Comparison of ENCODE assay signal across 10 cellular contexts in the genomic region with DNA sequence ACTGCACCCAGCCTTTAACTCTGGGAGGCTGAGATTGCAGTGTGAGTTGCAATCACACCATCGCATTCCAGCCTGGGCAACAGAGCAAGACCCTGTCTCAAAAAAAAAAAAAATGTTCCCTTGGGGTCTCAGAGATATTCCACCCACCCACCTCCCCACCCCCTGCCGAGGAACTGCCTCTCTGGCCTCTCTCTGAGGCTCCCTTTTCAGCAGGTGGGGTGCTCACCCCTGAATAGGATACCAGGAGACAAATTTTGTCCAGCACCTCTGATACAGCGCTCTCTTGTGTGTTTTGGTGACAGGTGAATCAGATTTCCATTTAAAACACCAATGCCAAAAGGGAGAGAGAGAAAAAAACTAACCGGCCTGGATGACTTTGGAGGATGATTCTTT.
A peak's percentile ranks its signal among the peaks of the same experiment; 100 is the strongest.
DNase-seq lines count a peak whose midpoint lies in the region; ATAC-seq and TF ChIP-seq lines count a peak whose summit lies in the region.
"Had no signal": no experiment of that assay in that cellular context is flagged by ENCODE, and none has a peak within 500 bp of the region (broad histone marks: within the 10 kb centered on the region; RNA-seq: fewer than 3 reads in every experiment).

No MANE protein-coding gene starts in this region.

- CTCF ChIA-PET in activated CD4-positive, alpha-beta memory T cell treated with anti-CD3 and anti-CD28 coated beads, Interleukin-2, amount 10 ng/mL, durations not matched to agents 7 days and 5 days (lab: Charles Lee), result interaction anchor here (0.6 kb wide), 1 partner anchor 1403 kb away, joined by 3 read pairs; no protein-coding TSS in a partner anchor

- no peaks in the 10 kb centered on the region for H3K27me3 Mint-ChIP-seq in activated CD4-positive, alpha-beta memory T cell treated with anti-CD3 and anti-CD28 coated beads, Interleukin-2, amount 10 ng/mL, durations not matched to agents 7 days and 5 days
- H3K27me3 Mint-ChIP-seq in neural crest cell (ENCODE audit: low read depth), result no peaks in the 10 kb centered on the region

- POLR2A ChIA-PET in activated CD4-positive, alpha-beta memory T cell treated with anti-CD3 and anti-CD28 coated beads, Interleukin-2, amount 10 ng/mL, durations not matched to agents 7 days and 5 days (lab: Charles Lee), result interaction anchor here (1.0 kb wide), 1 partner anchor 18 kb away, joined by 3 read pairs; no protein-coding TSS in a partner anchor

- H3K9me3 Mint-ChIP-seq in activated CD4-positive, alpha-beta memory T cell treated with anti-CD3 and anti-CD28 coated beads, Interleukin-2, amount 10 ng/mL, durations not matched to agents 7 days and 5 days, result peaks cover 12% of the 10 kb centered on the region
- H3K9me3 Mint-ChIP-seq in neural crest cell, result peaks cover 5% of the 10 kb centered on the region

- TF ChIP-seq CTCF in neural crest cell (conservative IDR thresholded peaks at IDR 0.05), result no peak
- TF ChIP-seq CTCF in foreskin fibroblast (IDR thresholded peaks at IDR 0.05; ENCODE audit: low read depth, low read length), result no peak

- peaks cover 44% of the 10 kb centered on the region for H3K4me1 Mint-ChIP-seq in activated CD4-positive, alpha-beta memory T cell treated with anti-CD3 and anti-CD28 coated beads, Interleukin-2, amount 10 ng/mL, durations not matched to agents 7 days and 5 days
- H3K4me1 Mint-ChIP-seq in neural crest cell, result no peaks in the 10 kb centered on the region

- ATAC-seq in GM18868 (IDR thresholded peaks at IDR 0.05; ENCODE audit: unreplicated experiment), result peak; percentile 33
- peak; percentile 22 for ATAC-seq in HG02610 (IDR thresholded peaks at IDR 0.05; ENCODE audit: unreplicated experiment)
- ATAC-seq in HG02884 (IDR thresholded peaks at IDR 0.05; ENCODE audit: unreplicated experiment), result no peak
- no peak for ATAC-seq in GM18520 (IDR thresholded peaks at IDR 0.05; ENCODE audit: unreplicated experiment)
- ATAC-seq: HepG2 had no signal

- H3K4me3 ChIP-seq in foreskin fibroblast (ENCODE audit: low read depth in 1 of 2, low read length in 2 of 2), result no peak overlapping the region
- H3K4me3 ChIP-seq: prostate gland had no signal

- DNase-seq in activated CD4-positive, alpha-beta memory T cell treated with anti-CD3 and anti-CD28 coated beads, Interleukin-2, amount 10 ng/mL, durations not matched to agents 7 days and 5 days, result no peak
- DNase-seq in neural crest cell (ENCODE audit: low read depth, low spot score), result no peak
- no peak for DNase-seq in foreskin fibroblast
- DNase-seq in middle frontal gyrus (ENCODE audit: extremely low spot score, low spot score), result no peak

- H3K27ac Mint-ChIP-seq in activated CD4-positive, alpha-beta memory T cell treated with anti-CD3 and anti-CD28 coated beads, Interleukin-2, amount 10 ng/mL, durations not matched to agents 7 days and 5 days, result peak overlapping the region; percentile 83
- H3K27ac Mint-ChIP-seq in neural crest cell (ENCODE audit: unreplicated experiment), result peak overlapping the region; percentile 78

- peaks cover 10% of the 10 kb centered on the region for H3K36me3 Mint-ChIP-seq in activated CD4-positive, alpha-beta memory T cell treated with anti-CD3 and anti-CD28 coated beads, Interleukin-2, amount 10 ng/mL, durations not matched to agents 7 days and 5 days (ENCODE audit: low read depth)
- H3K36me3 Mint-ChIP-seq in neural crest cell (ENCODE audit: low read depth), result peaks cover 3% of the 10 kb centered on the region

- no peak overlapping the region for H3K4me3 Mint-ChIP-seq in activated CD4-positive, alpha-beta memory T cell treated with anti-CD3 and anti-CD28 coated beads, Interleukin-2, amount 10 ng/mL, durations not matched to agents 7 days and 5 days
- H3K4me3 Mint-ChIP-seq in neural crest cell, result no peak overlapping the region

Comparison
In these comparisons a context has a peak if more than half of its experiments do, and no peak if none do; other contexts are left out.
1. ATAC-seq: peak in GM18868 (single experiment) and HG02610 (single experiment); none in HG02884 (single experiment) and GM18520 (single experiment).